Comparison of ENCODE assay signal across 8 cellular contexts in the genomic region with DNA sequence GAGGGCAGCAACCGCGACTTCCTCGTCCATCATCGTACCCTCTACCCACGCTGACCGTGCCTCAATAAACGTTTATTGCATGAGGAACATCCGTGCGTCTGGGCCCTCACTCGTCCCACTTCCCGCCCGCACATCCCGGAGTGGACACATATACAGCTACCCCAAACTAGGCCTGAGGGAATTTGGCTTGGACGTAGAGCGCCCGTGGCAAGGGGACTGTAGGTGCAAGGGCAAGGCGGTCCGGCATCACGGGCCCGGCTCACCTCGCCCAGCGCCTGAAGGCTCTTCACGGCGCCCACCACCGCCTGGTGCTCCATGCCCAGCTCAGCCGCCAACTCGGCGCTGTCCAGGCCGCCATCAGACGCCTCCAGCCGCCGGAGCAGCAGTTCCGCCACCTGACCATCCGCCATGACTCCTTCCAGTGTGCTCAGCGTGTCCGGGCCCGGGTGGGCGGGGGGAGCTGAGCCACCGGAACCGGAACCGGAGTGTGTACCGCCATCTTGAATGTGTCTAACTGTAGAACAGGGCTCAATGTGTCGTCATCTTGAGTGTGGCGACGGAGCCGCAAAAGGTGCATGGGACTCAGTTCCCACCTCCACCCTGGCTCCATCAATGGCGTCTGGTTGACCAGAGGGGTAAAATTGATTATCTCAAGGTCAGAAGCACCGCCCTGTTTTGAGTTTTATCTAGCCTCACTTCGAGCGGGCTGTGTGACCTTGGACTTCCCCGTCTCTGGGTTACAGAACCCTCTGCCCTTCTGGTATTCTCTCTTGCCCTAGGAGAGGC. TPM values are rescaled to one million over a fixed set of nuclear protein-coding genes. Genes with fewer than 3 reads are reported as not detected.
DNase-seq lines count a peak whose midpoint lies in the region; ATAC-seq and TF ChIP-seq lines count a peak whose summit lies in the region.

A gene (minus strand): TSS at position 425 of the 786 bp plus-strand sequence. CDS start 15 bp downstream, at position 410.

- DNase-seq in SIG-M5 treated with dmso at 0.1 percent for 504 hours (lab: John Stamatoyannopoulos, UW; ENCODE audit: unreplicated experiment) (peak; percentile 92), SIG-M5 (lab: John Stamatoyannopoulos, UW) (no peak), NCI-H82 (lab: John Stamatoyannopoulos, UW) (peak; percentile 98), ecto neural progenitor cell (ENCODE audit: low spot score) (peak; percentile 92), lower leg skin (ENCODE audit: low spot score in 2 of 2) (peak; percentile 92 to 99)
- DNase-seq in activated CD8-positive, alpha-beta T cell treated with anti-CD3 and anti-CD28 coated beads for 36 hours = peak; percentile 97
- DNase-seq in stimulated activated CD4-positive, alpha-beta T cell treated with anti-CD3 and anti-CD28 coated beads, Interleukin-4, amount 100 ng/mL, for 4 hours = peak; percentile 87

- peak within 1 kb of the TSS; percentile 82 for H3K4me3 ChIP-seq in lower leg skin (ENCODE audit: low read depth, poor library complexity, severe bottlenecking)

- ATAC-seq in HG03520 (IDR thresholded peaks at IDR 0.05; ENCODE audit: unreplicated experiment) = peak; percentile 31
- ATAC-seq in activated CD8-positive, alpha-beta T cell treated with anti-CD3 and anti-CD28 coated beads for 36 hours = peak; percentile 70

- peaks cover 43% of the 10 kb centered on the region for H3K4me1 Mint-ChIP-seq in activated CD8-positive, alpha-beta T cell treated with anti-CD3 and anti-CD28 coated beads for 36 hours (ENCODE audit: low read depth)

- POLR2A ChIA-PET in activated CD8-positive, alpha-beta T cell treated with anti-CD3 and anti-CD28 coated beads for 36 hours (lab: Charles Lee) = interaction anchor here (1.0 to 6.4 kb wide), 16 partner anchors 9 to 222 kb away, joined by 3 to 39 read pairs (median 7); a partner anchor contains a TSS

- CTCF ChIA-PET in activated CD8-positive, alpha-beta T cell treated with anti-CD3 and anti-CD28 coated beads for 36 hours (lab: Charles Lee) = interaction anchor here (1.3 to 3.5 kb wide), 3 partner anchors 32 to 48 kb away, joined by 3 to 19 read pairs (median 15); a partner anchor contains a TSS

- intact Hi-C loops in activated CD8-positive, alpha-beta T cell treated with anti-CD3 and anti-CD28 coated beads for 36 hours (cut with micrococcal nuclease) = loop anchor here (10.0 kb wide), 1 partner anchor 49 kb away; a partner anchor contains a TSS
- intact Hi-C loops in lower leg skin (cut with DNase I; ENCODE audit: low total_unique reads) = no loop called here

- no peak for TF ChIP-seq POLR2A in lower leg skin (IDR thresholded peaks at IDR 0.05)

- TF ChIP-seq CTCF in activated CD8-positive, alpha-beta T cell treated with anti-CD3 and anti-CD28 coated beads for 36 hours (IDR thresholded peaks at IDR 0.05) = no peak
- TF ChIP-seq CTCF in lower leg skin (IDR thresholded peaks at IDR 0.05) = no peak

- no peaks in the 10 kb centered on the region for H3K27me3 Mint-ChIP-seq in activated CD8-positive, alpha-beta T cell treated with anti-CD3 and anti-CD28 coated beads for 36 hours

- H3K9me3 Mint-ChIP-seq in activated CD8-positive, alpha-beta T cell treated with anti-CD3 and anti-CD28 coated beads for 36 hours = no peaks in the 10 kb centered on the region

- 3 to 5% methylated on average over 46 to 47 of the region's 51 CpGs for WGBS in lower leg skin, 2 donors

- H3K4me3 Mint-ChIP-seq in activated CD8-positive, alpha-beta T cell treated with anti-CD3 and anti-CD28 coated beads for 36 hours = peak within 1 kb of the TSS; percentile 96

- peaks cover 39% of the 10 kb centered on the region for H3K36me3 Mint-ChIP-seq in activated CD8-positive, alpha-beta T cell treated with anti-CD3 and anti-CD28 coated beads for 36 hours (ENCODE audit: low read depth)

- H3K27ac Mint-ChIP-seq in activated CD8-positive, alpha-beta T cell treated with anti-CD3 and anti-CD28 coated beads for 36 hours = peak within 1 kb of the TSS; percentile 87

RNA-seq across cellular contexts. Expression of the gene that starts here (rescaled TPM):
- total RNA-seq in activated CD8-positive, alpha-beta T cell treated with anti-CD3 and anti-CD28 coated beads for 36 hours = 100 to 1,000 TPM; 128 to 138 TPM
- total RNA-seq in lower leg skin = 10 to 100 TPM; 45.9 to 71.4 (median 55.9) TPM
